Comparison of ENCODE assay signal across 17 cellular contexts in the genomic region with DNA sequence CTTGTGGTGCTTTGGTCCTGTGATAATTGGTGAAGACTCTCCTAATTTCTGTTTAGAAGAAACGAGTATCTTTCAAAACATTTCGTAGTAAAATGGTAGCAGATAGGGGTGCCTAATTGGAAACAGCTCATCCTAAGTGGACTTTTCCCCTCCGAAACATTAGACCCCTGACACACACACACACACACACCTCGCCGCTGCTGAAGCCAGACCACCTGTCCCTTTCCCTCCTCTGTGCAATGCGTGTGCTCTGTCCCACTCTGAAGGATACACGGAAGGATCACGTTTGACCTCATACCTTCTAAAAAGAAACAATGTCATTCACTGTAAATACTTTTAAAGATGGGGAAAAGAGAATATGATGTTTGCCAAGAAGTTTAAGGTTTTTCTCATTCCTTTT.
"Had no signal": no experiment of that assay in that cellular context is flagged by ENCODE, and none has a peak within 500 bp of the region (broad histone marks: within the 10 kb centered on the region; RNA-seq: fewer than 3 reads in every experiment).

No MANE protein-coding gene starts in this region.

- H3K4me3 Mint-ChIP-seq: dendritic cell treated with granulocyte-macrophage colony-stimulating factor and Interleukin-4, amounts not matched to agents 40 ng/mL and 50 ng/mL, for 4 days; effector memory CD8-positive, alpha-beta T cell; naive thymus-derived CD4-positive, alpha-beta T cell had no signal

- H3K36me3 Mint-ChIP-seq: naive thymus-derived CD4-positive, alpha-beta T cell had no signal

- H3K4me1 Mint-ChIP-seq: naive thymus-derived CD4-positive, alpha-beta T cell had no signal

- H3K4me1 ChIP-seq: colonic mucosa, esophagus muscularis mucosa, foreskin keratinocyte, gastroesophageal sphincter, lower lobe of right lung had no signal

- H3K4me3 ChIP-seq: colonic mucosa, esophagus muscularis mucosa, gastroesophageal sphincter, heart left ventricle, left lung, lower lobe of right lung had no signal

- H3K9me3 ChIP-seq: colonic mucosa, esophagus muscularis mucosa, gastroesophageal sphincter, heart left ventricle, left lung, lower lobe of right lung had no signal

- H3K9me3 Mint-ChIP-seq: effector memory CD8-positive, alpha-beta T cell had no signal

- H3K27ac ChIP-seq: colonic mucosa, esophagus muscularis mucosa, foreskin keratinocyte, gastroesophageal sphincter, heart left ventricle, left lung, lower lobe of right lung had no signal

- DNase-seq: colonic mucosa; cortex of kidney; effector CD8-positive, alpha-beta T cell; effector memory CD8-positive, alpha-beta T cell; foreskin keratinocyte; heart left ventricle; hippocampal formation; left cardiac atrium; left lung; left ventricle myocardium superior; lower lobe of right lung; mesenchymal stem cell; midbrain; naive thymus-derived CD4-positive, alpha-beta T cell had no signal

- H3K27ac Mint-ChIP-seq: dendritic cell treated with granulocyte-macrophage colony-stimulating factor and Interleukin-4, amounts not matched to agents 40 ng/mL and 50 ng/mL, for 4 days; effector memory CD8-positive, alpha-beta T cell; naive thymus-derived CD4-positive, alpha-beta T cell had no signal

- H3K36me3 ChIP-seq: colonic mucosa had no signal

- H3K27me3 ChIP-seq: colonic mucosa, esophagus muscularis mucosa, gastroesophageal sphincter, heart left ventricle, left lung had no signal
